ENCODE assay signal across 19 cellular contexts in genomic region chr2:86281066-86281700, GRCh38. TPM values are rescaled to one million over a fixed set of nuclear protein-coding genes. Genes with fewer than 3 reads are reported as not detected.
DNase-seq lines count a peak whose midpoint lies in the region; ATAC-seq and TF ChIP-seq lines count a peak whose summit lies in the region.
"Had no signal": no experiment of that assay in that cellular context is flagged by ENCODE, and none has a peak within 500 bp of the region (broad histone marks: within the 10 kb centered on the region; RNA-seq: fewer than 3 reads in every experiment).

No MANE protein-coding gene starts in this region.

- H3K4me1 ChIP-seq in left ventricle myocardium inferior (peaks cover 72% of the 10 kb centered on the region), right cardiac atrium (ENCODE audit: control insufficient read depth, insufficient read depth, low read length) (peaks cover 13% of the 10 kb centered on the region), psoas muscle (peaks cover 49% of the 10 kb centered on the region), tibial artery (peaks cover 0 to 58% (median 35%) of the 10 kb centered on the region in 4 donors)

- H3K27me3 ChIP-seq in left ventricle myocardium inferior (ENCODE audit: low read depth) (no peaks in the 10 kb centered on the region), right cardiac atrium (ENCODE audit: control insufficient read depth, insufficient read depth) (no peaks in the 10 kb centered on the region), psoas muscle (ENCODE audit: insufficient read depth in 3 of 3, low read length in 2 of 3) (no peaks in the 10 kb centered on the region), tibial artery (no peaks in the 10 kb centered on the region)
- H3K27me3 ChIP-seq: Peyer's patch had no signal

- intact Hi-C loops in left ventricle myocardium inferior (cut with micrococcal nuclease) (no loop called here), right cardiac atrium (cut with DNase I) (no loop called here), psoas muscle (cut with DNase I) (no loop called here), tibial artery (cut with DNase I; ENCODE audit: low total_unique reads) (no loop called here)

- H3K4me3 ChIP-seq in left ventricle myocardium inferior (no peak overlapping the region), right cardiac atrium (ENCODE audit: low read length) (no peak overlapping the region), psoas muscle (no peak overlapping the region), tibial artery (no peak overlapping the region)
- H3K4me3 ChIP-seq: Peyer's patch had no signal

- H3K27ac ChIP-seq in left ventricle myocardium inferior (replicated peaks) (peak overlapping the region; percentile 75), right cardiac atrium (ENCODE audit: low read length) (no peak overlapping the region), psoas muscle (peak overlapping the region; percentile 73), tibial artery (peak overlapping the region; percentile 56 to 64)
- H3K27ac ChIP-seq: C4-2B had no signal

- DNase-seq in left ventricle myocardium inferior (no peak), right cardiac atrium (no peak), psoas muscle (no peak), tibial artery (no peak), NCI-H1694 treated with DMSO at 0.1 percent for 48 hours (lab: John Stamatoyannopoulos, UW) (no peak), middle frontal gyrus (ENCODE audit: extremely low spot score, low spot score) (no peak)
- DNase-seq in activated CD4-positive, CD25-positive, alpha-beta regulatory T cell (lab: John Stamatoyannopoulos, UW), result no peak
- DNase-seq: Calu3; CD8-positive, alpha-beta memory T cell; GF-D8; H9; HFFc6; Kasumi-1; NCI-H2081 treated with DMSO at 0.1 percent for 48 hours; NCI-H526; Peyer's patch had no signal

- WGBS in right cardiac atrium, result 95% methylated on average over 14 of the region's 14 CpGs
- 94 to 96% (median 95%) methylated on average over 14 of the region's 14 CpGs for WGBS in psoas muscle, 3 donors

- no peaks in the 10 kb centered on the region for H3K9me3 ChIP-seq in left ventricle myocardium inferior (replicated peaks)
- no peaks in the 10 kb centered on the region for H3K9me3 ChIP-seq in right cardiac atrium (ENCODE audit: control insufficient read depth, low read length)
- no peaks in the 10 kb centered on the region for H3K9me3 ChIP-seq in psoas muscle
- H3K9me3 ChIP-seq in tibial artery, result no peaks in the 10 kb centered on the region
- H3K9me3 ChIP-seq: Peyer's patch had no signal

- H3K36me3 ChIP-seq in left ventricle myocardium inferior (no peaks in the 10 kb centered on the region), psoas muscle (ENCODE audit: insufficient read depth in 1 of 2, low read depth in 1 of 2) (no peaks in the 10 kb centered on the region), tibial artery (peaks cover 0 to 5% (median 0%) of the 10 kb centered on the region in 3 donors)
- H3K36me3 ChIP-seq: Peyer's patch had no signal

- ATAC-seq in right cardiac atrium (no peak), psoas muscle (no peak)

- TF ChIP-seq CTCF in left ventricle myocardium inferior (IDR thresholded peaks at IDR 0.05; ENCODE audit: borderline replicate concordance) (no peak), psoas muscle (IDR thresholded peaks at IDR 0.05) (no peak), tibial artery (IDR thresholded peaks at IDR 0.05) (no peak)

RNA-seq across cellular contexts. Expression of gene REEP1, which starts 56.2 kb away (rescaled TPM):
- total RNA-seq in left ventricle myocardium inferior, result 30.2 TPM
- 10 to 100 TPM; 22.5 to 34.4 (median 26.7) TPM for total RNA-seq in right cardiac atrium
- polyA plus RNA-seq in right cardiac atrium, result 16.5 TPM
- 10 to 100 TPM in 2 of 4 donors, 1 to 10 TPM in 2; 4.1 to 16.1 (median 9.7) TPM for total RNA-seq in psoas muscle
- 1 to 10 TPM; 1.2 to 8.2 (median 4.8) TPM for polyA plus RNA-seq in psoas muscle
- total RNA-seq: MCF 10A, OCI-LY7 had no signal
- polyA plus RNA-seq: CD8-positive, alpha-beta memory T cell had no signal
